21 cellular contexts compared by ENCODE assay signal in genomic region chr4:128840711-128841318, GRCh38. TPM values are rescaled to one million over a fixed set of nuclear protein-coding genes. Genes with fewer than 3 reads are reported as not detected.
DNase-seq lines count a peak whose midpoint lies in the region; ATAC-seq and TF ChIP-seq lines count a peak whose summit lies in the region.
"Had no signal": no experiment of that assay in that cellular context is flagged by ENCODE, and none has a peak within 500 bp of the region (broad histone marks: within the 10 kb centered on the region; RNA-seq: fewer than 3 reads in every experiment).

No MANE protein-coding gene starts in this region.

- H3K36me3 Mint-ChIP-seq in activated naive CD4-positive, alpha-beta T cell treated with anti-CD3 and anti-CD28 coated beads, Interleukin-2, amount 50 U/mL, for 72 hours, result peaks cover 7 to 20% of the 10 kb centered on the region in 2 donors
- peaks cover 34% of the 10 kb centered on the region for H3K36me3 Mint-ChIP-seq in activated CD8-positive, alpha-beta T cell treated with anti-CD3 and anti-CD28 coated beads for 36 hours (ENCODE audit: low read depth)

- no peak overlapping the region for H4K8ac ChIP-seq in mesendoderm (ENCODE audit: low read depth, low read length)

- no peak overlapping the region for H3K56ac ChIP-seq in mesendoderm (ENCODE audit: low read length)

- H3K4me3 Mint-ChIP-seq in activated CD8-positive, alpha-beta T cell treated with anti-CD3 and anti-CD28 coated beads for 36 hours, result no peak overlapping the region

- no peak overlapping the region for H3K4me2 ChIP-seq in mesendoderm (ENCODE audit: low read length)

- H3K27me3 ChIP-seq in mesendoderm (ENCODE audit: insufficient read depth, low read length, poor library complexity) (no peaks in the 10 kb centered on the region), suprapubic skin (no peaks in the 10 kb centered on the region)
- H3K27me3 ChIP-seq: Peyer's patch, right lobe of liver, transverse colon had no signal

- peak overlapping the region; percentile 71 to 94 for H3K27ac Mint-ChIP-seq in activated naive CD4-positive, alpha-beta T cell treated with anti-CD3 and anti-CD28 coated beads, Interleukin-2, amount 50 U/mL, for 72 hours
- peak overlapping the region; percentile 75 for H3K27ac Mint-ChIP-seq in activated CD8-positive, alpha-beta T cell treated with anti-CD3 and anti-CD28 coated beads for 36 hours

- H3K4me3 ChIP-seq in mesendoderm (ENCODE audit: low read length) (no peak overlapping the region), suprapubic skin (no peak overlapping the region)
- H3K4me3 ChIP-seq: lower lobe of right lung, Peyer's patch, right lobe of liver, transverse colon had no signal

- no peak overlapping the region for H3K4ac ChIP-seq in mesendoderm (ENCODE audit: low read depth, low read length)

- H3K79me2 ChIP-seq in mesendoderm (ENCODE audit: control insufficient read depth, insufficient read depth, low read length), result peaks cover 70% of the 10 kb centered on the region

- peak overlapping the region; percentile 4 for H3K18ac ChIP-seq in mesendoderm (ENCODE audit: low read length)

- TF ChIP-seq CTCF in activated CD8-positive, alpha-beta T cell treated with anti-CD3 and anti-CD28 coated beads for 36 hours (IDR thresholded peaks at IDR 0.05), result no peak
- TF ChIP-seq CTCF in suprapubic skin (IDR thresholded peaks at IDR 0.05), result no peak

- no peak overlapping the region for H2BK15ac ChIP-seq in mesendoderm (replicated peaks; ENCODE audit: low read depth)

- CTCF ChIA-PET in activated CD8-positive, alpha-beta T cell treated with anti-CD3 and anti-CD28 coated beads for 36 hours (lab: Charles Lee), result interaction anchor here (1.2 kb wide), 1 partner anchor 8 kb away, joined by 3 read pairs; no protein-coding TSS in a partner anchor

- H3K36me3 ChIP-seq in mesendoderm (ENCODE audit: control insufficient read depth, insufficient read depth, low read length) (no peaks in the 10 kb centered on the region), suprapubic skin (peaks cover 19% of the 10 kb centered on the region)

- H3K9me3 ChIP-seq in suprapubic skin, result no peaks in the 10 kb centered on the region
- H3K9me3 ChIP-seq: lower lobe of right lung, Peyer's patch, right lobe of liver, transverse colon had no signal

- H3K27ac ChIP-seq in mesendoderm (ENCODE audit: low read depth, low read length), result no peak overlapping the region
- H3K27ac ChIP-seq in suprapubic skin, result no peak overlapping the region
- H3K27ac ChIP-seq: lower lobe of right lung, Peyer's patch, right lobe of liver, transverse colon had no signal

- H3K4me1 ChIP-seq in mesendoderm (ENCODE audit: control insufficient read depth, low read depth, low read length) (peaks cover 18% of the 10 kb centered on the region), suprapubic skin (peaks cover 20% of the 10 kb centered on the region)

- H2BK120ac ChIP-seq in mesendoderm (ENCODE audit: low read depth, low read length), result no peak overlapping the region

- H3K27me3 Mint-ChIP-seq in activated CD8-positive, alpha-beta T cell treated with anti-CD3 and anti-CD28 coated beads for 36 hours, result no peaks in the 10 kb centered on the region

- WGBS in mesendoderm (ENCODE audit: extremely low coverage, insufficient coverage, low lambda C conversion rate), result no CpG with 5 or more reads among the region's 2 CpGs
- WGBS in suprapubic skin, result 93% methylated on average over 2 of the region's 2 CpGs

- POLR2A ChIA-PET in activated CD8-positive, alpha-beta T cell treated with anti-CD3 and anti-CD28 coated beads for 36 hours (lab: Charles Lee), result no interaction called here

- no peak overlapping the region for H2AK5ac ChIP-seq in mesendoderm (ENCODE audit: low read length)

- no peak overlapping the region for H3K23ac ChIP-seq in mesendoderm (ENCODE audit: low read length)

- H3K79me1 ChIP-seq in mesendoderm (ENCODE audit: low read length), result peaks cover 15% of the 10 kb centered on the region

- intact Hi-C loops in activated CD8-positive, alpha-beta T cell treated with anti-CD3 and anti-CD28 coated beads for 36 hours (cut with micrococcal nuclease), result no loop called here

- peaks cover 44% of the 10 kb centered on the region for H3K4me1 Mint-ChIP-seq in activated CD8-positive, alpha-beta T cell treated with anti-CD3 and anti-CD28 coated beads for 36 hours (ENCODE audit: low read depth)

- H2BK5ac ChIP-seq in mesendoderm (ENCODE audit: low read length), result no peak overlapping the region

- ATAC-seq in activated naive CD4-positive, alpha-beta T cell treated with anti-CD3 and anti-CD28 coated beads, Interleukin-2, amount 50 U/mL, for 72 hours, result no peak
- no peak for ATAC-seq in activated CD8-positive, alpha-beta T cell treated with anti-CD3 and anti-CD28 coated beads for 36 hours
- no peak for ATAC-seq in HG03439 (IDR thresholded peaks at IDR 0.05; ENCODE audit: unreplicated experiment)
- ATAC-seq in HG03045 (IDR thresholded peaks at IDR 0.05; ENCODE audit: unreplicated experiment), result no peak
- ATAC-seq: lower lobe of right lung, right lobe of liver had no signal

- no peak for TF ChIP-seq EP300 in suprapubic skin (IDR thresholded peaks at IDR 0.05)

- DNase-seq in activated naive CD4-positive, alpha-beta T cell treated with anti-CD3 and anti-CD28 coated beads, Interleukin-2, amount 50 U/mL, for 72 hours (ENCODE audit: low spot score in 2 of 2), result no peak
- no peak for DNase-seq in activated naive CD4-positive, alpha-beta T cell treated with Interleukin-2 at 50 U/mL for 16 hours
- DNase-seq in activated CD8-positive, alpha-beta T cell treated with anti-CD3 and anti-CD28 coated beads for 36 hours, result no peak
- DNase-seq in mesendoderm (peak; percentile 57), hepatic stellate cell (ENCODE audit: low spot score) (no peak), suprapubic skin (ENCODE audit: low spot score in 2 of 2) (no peak)
- DNase-seq: activated naive CD4-positive, alpha-beta T cell; AML-193; caudate nucleus; DMS53; foreskin melanocyte; lower lobe of right lung; MM.1S; NCI-H187; NCI-H524; Peyer's patch; right lobe of liver; stimulated activated CD4-positive, alpha-beta T cell treated with anti-CD3 and anti-CD28 coated beads, Interleukin-2, amount 100 ng/mL, for 24 hours; transverse colon had no signal

- H3K9ac ChIP-seq in mesendoderm (ENCODE audit: low read length), result no peak overlapping the region

- no peak for TF ChIP-seq POLR2A in suprapubic skin (IDR thresholded peaks at IDR 0.05)

- H4K5ac ChIP-seq in mesendoderm (ENCODE audit: low read length), result no peak overlapping the region

- no peaks in the 10 kb centered on the region for H3K9me3 Mint-ChIP-seq in activated naive CD4-positive, alpha-beta T cell treated with anti-CD3 and anti-CD28 coated beads, Interleukin-2, amount 50 U/mL, for 72 hours
- no peaks in the 10 kb centered on the region for H3K9me3 Mint-ChIP-seq in activated CD8-positive, alpha-beta T cell treated with anti-CD3 and anti-CD28 coated beads for 36 hours

RNA-seq across cellular contexts. Expression of gene JADE1, which starts 31.3 kb away (rescaled TPM):
- 10 to 100 TPM; 28.0 to 51.9 TPM for total RNA-seq in activated naive CD4-positive, alpha-beta T cell treated with anti-CD3 and anti-CD28 coated beads, Interleukin-2, amount 50 U/mL, for 72 hours
- 10 to 100 TPM; 30.5 to 31.6 TPM for total RNA-seq in activated CD8-positive, alpha-beta T cell treated with anti-CD3 and anti-CD28 coated beads for 36 hours
- 28.4 TPM for polyA plus RNA-seq in mesendoderm (2013, experiment 1 of 2)
- 28.7 TPM for polyA plus RNA-seq in mesendoderm (2013, experiment 2 of 2)
- 10 to 100 TPM; 14.0 to 38.5 (median 26.0) TPM for total RNA-seq in suprapubic skin
